In the genomic region with DNA sequence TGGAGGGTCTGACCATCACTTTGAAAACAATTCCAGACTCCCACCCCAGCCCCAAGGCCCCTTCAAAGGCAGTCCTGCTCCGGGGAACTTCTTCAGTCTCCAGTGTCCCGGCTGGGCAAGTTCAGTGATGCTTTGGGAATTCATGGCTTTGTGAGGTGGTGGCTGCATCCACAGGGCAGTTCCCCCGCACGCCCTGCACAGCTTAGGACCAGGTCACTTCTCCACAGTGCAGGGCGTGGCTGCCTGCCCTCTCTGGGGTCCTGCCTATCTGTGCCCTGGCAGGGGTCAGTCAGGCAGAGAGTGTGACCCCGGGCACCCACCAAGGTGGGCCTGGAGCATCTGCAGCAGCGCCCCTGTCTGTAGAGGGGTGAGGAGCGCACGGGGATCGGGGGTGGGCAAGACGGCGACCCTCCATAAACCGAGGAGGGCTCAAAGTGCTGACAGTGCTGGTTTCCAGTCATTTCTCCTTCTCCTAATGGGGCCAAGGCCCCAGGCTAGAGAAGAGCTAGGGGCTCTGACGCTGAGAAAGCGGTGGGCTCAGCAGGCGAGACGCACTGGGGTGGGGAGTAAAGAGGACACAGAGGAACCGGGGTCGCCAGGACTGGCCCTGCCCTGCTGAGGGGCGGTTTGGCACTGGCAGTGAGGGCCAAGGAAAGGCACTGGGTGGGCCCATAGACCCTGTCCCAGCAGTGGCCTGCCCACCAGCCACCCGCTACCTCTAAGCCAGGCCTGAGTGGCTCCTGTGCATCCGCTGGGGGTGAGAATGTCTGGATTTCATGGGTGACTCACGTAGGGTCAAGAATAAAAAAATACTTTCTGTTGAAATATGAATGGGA, we compare ENCODE assay signal across 16 cellular contexts. TPM values are rescaled to one million over a fixed set of nuclear protein-coding genes. Genes with fewer than 3 reads are reported as not detected.
A peak's percentile ranks its signal among the peaks of the same experiment; 100 is the strongest.
DNase-seq lines count a peak whose midpoint lies in the region; ATAC-seq and TF ChIP-seq lines count a peak whose summit lies in the region.
"Had no signal": no experiment of that assay in that cellular context is flagged by ENCODE, and none has a peak within 500 bp of the region (broad histone marks: within the 10 kb centered on the region; RNA-seq: fewer than 3 reads in every experiment).

No MANE protein-coding gene starts in this region.

- H3K4me2 ChIP-seq in mesenchymal stem cell (ENCODE audit: low read length, poor library complexity, severe bottlenecking): no peak overlapping the region

- H3K23ac ChIP-seq in mesenchymal stem cell (ENCODE audit: low read length in 2 of 2): no peak overlapping the region

- no peak overlapping the region for H3K9ac ChIP-seq in mesenchymal stem cell (ENCODE audit: low read length)
- H3K9ac ChIP-seq: GM23248 had no signal

- H3K18ac ChIP-seq in mesenchymal stem cell (ENCODE audit: low read depth in 1 of 2, low read length in 2 of 2): no peak overlapping the region

- H2AFZ ChIP-seq in mesenchymal stem cell (ENCODE audit: low read depth, low read length): no peak overlapping the region
- H2AFZ ChIP-seq: GM23248 had no signal

- H3K14ac ChIP-seq in mesenchymal stem cell (ENCODE audit: low read length in 2 of 2): no peak overlapping the region

- POLR2A ChIA-PET in A673 (lab: Charles Lee; ENCODE audit: low non-redundant PET): no interaction called here

- H3K9me3 ChIP-seq in mesenchymal stem cell (ENCODE audit: control insufficient read depth, low read length) (no peaks in the 10 kb centered on the region), A673 (ENCODE audit: low read depth, low read length, poor library complexity, severe bottlenecking) (no peaks in the 10 kb centered on the region)

- no peak overlapping the region for H2AK5ac ChIP-seq in mesenchymal stem cell (ENCODE audit: low read length, severe bottlenecking)

- H4K91ac ChIP-seq in mesenchymal stem cell (ENCODE audit: low read length): no peak overlapping the region

- no peak for TF ChIP-seq CTCF in choroid plexus epithelial cell (conservative IDR thresholded peaks at IDR 0.05; ENCODE audit: low read depth, low read length)
- TF ChIP-seq CTCF in A673 (conservative IDR thresholded peaks at IDR 0.05; ENCODE audit: low read depth, low read length): no peak
- no peak for TF ChIP-seq CTCF in foreskin fibroblast (IDR thresholded peaks at IDR 0.05; ENCODE audit: low read depth, low read length)

- no peak overlapping the region for H2BK15ac ChIP-seq in mesenchymal stem cell (ENCODE audit: low read depth, poor library complexity, severe bottlenecking)

- H3K27me3 ChIP-seq in mesenchymal stem cell (ENCODE audit: control insufficient read depth in 1 of 2, insufficient read depth in 1 of 2, low read length in 2 of 2) (no peaks in the 10 kb centered on the region), A673 (replicated peaks; ENCODE audit: insufficient read depth, low read depth, low read length, poor library complexity) (no peaks in the 10 kb centered on the region)

- peaks cover 38 to 58% of the 10 kb centered on the region in 2 experiments for H3K36me3 ChIP-seq in mesenchymal stem cell (ENCODE audit: control insufficient read depth in 1 of 2, insufficient read depth in 2 of 2, low read depth in 1 of 2, low read length in 2 of 2)
- H3K36me3 ChIP-seq in A673 (ENCODE audit: insufficient read depth, low read length, poor library complexity, severe bottlenecking): no peaks in the 10 kb centered on the region

- H2BK12ac ChIP-seq in mesenchymal stem cell (ENCODE audit: low read length in 2 of 2): no peak overlapping the region

- no TSS peak for BruUV-seq in A673 (replicated peaks; lab: Mats Ljungman, UMichigan)

- no peak for ATAC-seq in Right ventricle myocardium superior (ENCODE audit: poor library complexity)
- ATAC-seq in GM21390 (IDR thresholded peaks at IDR 0.05; ENCODE audit: unreplicated experiment): no peak
- no peak for ATAC-seq in GM19455 (IDR thresholded peaks at IDR 0.05; ENCODE audit: unreplicated experiment)
- ATAC-seq: T-cell had no signal

- H3K4me3 ChIP-seq in choroid plexus epithelial cell (ENCODE audit: low read depth, low read length): no peak overlapping the region
- no peak overlapping the region for H3K4me3 ChIP-seq in mesenchymal stem cell (ENCODE audit: insufficient read depth in 1 of 2, low read depth in 1 of 2, low read length in 2 of 2)
- no peak overlapping the region for H3K4me3 ChIP-seq in A673 (ENCODE audit: low read depth, low read length, poor library complexity, severe bottlenecking)
- no peak overlapping the region for H3K4me3 ChIP-seq in foreskin fibroblast (ENCODE audit: low read depth in 1 of 2, low read length in 2 of 2)
- H3K4me3 ChIP-seq: GM23248 had no signal

- peak; percentile 51 for DNase-seq in cardiac septum (ENCODE audit: low spot score)
- DNase-seq in Right ventricle myocardium superior: no peak
- peak; percentile 27 for DNase-seq in choroid plexus epithelial cell (ENCODE audit: low read depth)
- peak; percentile 25 for DNase-seq in mesenchymal stem cell
- no peak for DNase-seq in A673 (ENCODE audit: low spot score)
- DNase-seq in foreskin fibroblast: no peak
- DNase-seq: Calu3; CD4-positive, CD25-positive, alpha-beta regulatory T cell; DMS79 treated with DMSO at 0.1 percent for 48 hours; GM23248; NCI-H1417 treated with DMSO at 0.1 percent for 48 hours; NCI-H2029; NCI-H510A treated with DMSO at 0.1 percent for 48 hours; T-cell had no signal

- no peak overlapping the region for H2BK120ac ChIP-seq in mesenchymal stem cell (ENCODE audit: low read depth, low read length)

- 93% methylated on average over 20 of the region's 23 CpGs for WGBS in mesenchymal stem cell

- H3K4ac ChIP-seq in mesenchymal stem cell (ENCODE audit: low read depth in 1 of 2, low read length in 2 of 2): no peak overlapping the region

- H3K27ac ChIP-seq in mesenchymal stem cell (ENCODE audit: low read length, poor library complexity, severe bottlenecking) (no peak overlapping the region), A673 (ENCODE audit: low read depth, low read length, poor library complexity, severe bottlenecking) (no peak overlapping the region)
- H3K27ac ChIP-seq: GM23248 had no signal

- intact Hi-C loops in cardiac septum (cut with DNase I) (no loop called here), Right ventricle myocardium superior (cut with DNase I) (no loop called here), A673 (cut with micrococcal nuclease; ENCODE audit: unreplicated experiment) (no loop called here)

- no peak overlapping the region for H2BK5ac ChIP-seq in mesenchymal stem cell (ENCODE audit: low read depth, low read length, poor library complexity, severe bottlenecking)

- no peaks in the 10 kb centered on the region for H3K79me1 ChIP-seq in mesenchymal stem cell (replicated peaks; ENCODE audit: low read length, poor library complexity, severe bottlenecking)

- H3K4me1 ChIP-seq in mesenchymal stem cell (ENCODE audit: control insufficient read depth, insufficient read depth, low read depth, low read length) (peaks cover 49% of the 10 kb centered on the region), A673 (ENCODE audit: insufficient read depth, low read length, poor library complexity, severe bottlenecking) (no peaks in the 10 kb centered on the region)

- CTCF ChIA-PET in A673 (lab: Charles Lee): no interaction called here

- H4K8ac ChIP-seq in mesenchymal stem cell (ENCODE audit: low read length): no peak overlapping the region

RNA-seq across cellular contexts. Expression of a gene that starts 4.2 kb away (rescaled TPM):
- total RNA-seq in cardiac septum (20.0 TPM), Right ventricle myocardium superior (30.4 TPM), A673 (2021) (0.17 TPM in 2 replicates)
- 0.75 TPM for polyA plus RNA-seq in mesenchymal stem cell (2013, experiment 1 of 2)
- 0.51 TPM for polyA plus RNA-seq in mesenchymal stem cell (2013, experiment 2 of 2)

RNA-seq across cellular contexts. Expression of a gene that starts 53.7 kb away (rescaled TPM):
- total RNA-seq in cardiac septum (30.5 TPM), Right ventricle myocardium superior (23.2 TPM), A673 (2021) (11.9 and 13.0 TPM in 2 replicates)
- 16.5 TPM for polyA plus RNA-seq in mesenchymal stem cell (2013, experiment 1 of 2)
- 17.2 TPM for polyA plus RNA-seq in mesenchymal stem cell (2013, experiment 2 of 2)

Comparison
In these comparisons a context has a peak if more than half of its experiments do, and no peak if none do; other contexts are left out.
1. DNase-seq: peak in cardiac septum (single experiment), choroid plexus epithelial cell (single experiment) and mesenchymal stem cell (single experiment); none in Right ventricle myocardium superior (single experiment), A673 (single experiment) and foreskin fibroblast (0 of 2).
2. RNA of a gene that starts 4.2 kb away (total RNA-seq): 30.4 TPM in Right ventricle myocardium superior (single experiment) and 20.0 TPM in cardiac septum (single experiment); 0.17 TPM in A673; every median in the first group is over 10 times any median in the second.